ENCODE assay signal across 24 cellular contexts in genomic region chr9:109482391-109482916, GRCh38. TPM values are rescaled to one million over a fixed set of nuclear protein-coding genes. Genes with fewer than 3 reads are reported as not detected.
A peak's percentile ranks its signal among the peaks of the same experiment; 100 is the strongest.
DNase-seq lines count a peak whose midpoint lies in the region; ATAC-seq and TF ChIP-seq lines count a peak whose summit lies in the region.
"Had no signal": no experiment of that assay in that cellular context is flagged by ENCODE, and none has a peak within 500 bp of the region (broad histone marks: within the 10 kb centered on the region; RNA-seq: fewer than 3 reads in every experiment).

No MANE protein-coding gene starts in this region.

- in situ Hi-C loops in gastrocnemius medialis (cut with MboI; ENCODE audit: low sequenced_read_pairs in 4 of 4), result no loop called here

- peaks cover 30 to 35% of the 10 kb centered on the region in 2 donors for H3K4me1 ChIP-seq in gastrocnemius medialis
- H3K4me1 ChIP-seq: upper lobe of right lung had no signal

- H3K27me3 Mint-ChIP-seq in T-helper 1 cell treated with Interleukin-12 subunit alpha and Interleukin-12 subunit beta and Interleukin-4 antibody, amounts not matched to agents 30 μg/mL and 1 μg/mL, for 36 hours (ENCODE audit: low read depth), result peaks cover 8% of the 10 kb centered on the region

- H3K4me1 Mint-ChIP-seq in T-helper 1 cell treated with Interleukin-12 subunit alpha and Interleukin-12 subunit beta and Interleukin-4 antibody, amounts not matched to agents 30 μg/mL and 1 μg/mL, for 36 hours (ENCODE audit: low read depth), result peaks cover 23% of the 10 kb centered on the region

- TF ChIP-seq POLR2A in gastrocnemius medialis (IDR thresholded peaks at IDR 0.05), result no peak

- H3K27ac ChIP-seq in RWPE1 (peak overlapping the region; percentile 24), gastrocnemius medialis (peak overlapping the region in 3 of 4 donors; percentile 39 to 62 (median 51))
- H3K27ac ChIP-seq: upper lobe of right lung had no signal

- POLR2A ChIA-PET in RWPE1 (lab: Yijun Ruan, JAX; ENCODE audit: low non-redundant PET), result no interaction called here

- no peak for ATAC-seq in gastrocnemius medialis
- no peak for ATAC-seq in HG02678 (IDR thresholded peaks at IDR 0.05; ENCODE audit: unreplicated experiment)
- ATAC-seq in HG02763 (IDR thresholded peaks at IDR 0.05; ENCODE audit: unreplicated experiment), result no peak
- ATAC-seq in HG03439 (IDR thresholded peaks at IDR 0.05; ENCODE audit: unreplicated experiment), result no peak
- ATAC-seq: right cardiac atrium, Right ventricle myocardium inferior, upper lobe of right lung had no signal

- DNase-seq in T-helper 1 cell (no peak), RWPE1 (ENCODE audit: low spot score) (no peak), fibroblast of villous mesenchyme (ENCODE audit: low read depth) (no peak), gastrocnemius medialis (no peak)
- DNase-seq: 8988T; activated CD4-positive, CD25-positive, alpha-beta regulatory T cell treated with anti-CD3 and anti-CD28 coated beads, Interleukin-2, amount 50 U/mL, for 72 hours; activated naive CD4-positive, alpha-beta T cell treated with Interleukin-2 at 50 U/mL for 16 hours; activated T-cell treated with anti-CD3 and anti-CD28 coated beads, Interleukin-2, amount 50 U/mL, for 1 hour; anterior cingulate cortex; erythroblast; GOT3; MM.1S; NCI-H1694; NCI-H2171 treated with DMSO at 0.1 percent for 48 hours; occipital lobe; right cardiac atrium; stimulated activated CD4-positive, alpha-beta T cell treated with anti-CD3 and anti-CD28 coated beads, Interleukin-15, amount 100 ng/mL, for 24 hours; upper lobe of right lung had no signal

- no peaks in the 10 kb centered on the region for H3K9me3 ChIP-seq in gastrocnemius medialis
- H3K9me3 ChIP-seq: upper lobe of right lung had no signal

- TF ChIP-seq CTCF in RWPE1 (conservative IDR thresholded peaks at IDR 0.05; ENCODE audit: low read depth), result no peak
- peak; percentile 2 for TF ChIP-seq CTCF in fibroblast of villous mesenchyme (IDR thresholded peaks at IDR 0.05; ENCODE audit: insufficient read depth, low read depth, low read length)
- no peak for TF ChIP-seq CTCF in gastrocnemius medialis (IDR thresholded peaks at IDR 0.05 in 4 of 5, conservative IDR thresholded peaks at IDR 0.05 in 1 of 5)

- no peaks in the 10 kb centered on the region for H3K36me3 Mint-ChIP-seq in T-helper 1 cell treated with Interleukin-12 subunit alpha and Interleukin-12 subunit beta and Interleukin-4 antibody, amounts not matched to agents 30 μg/mL and 1 μg/mL, for 36 hours (ENCODE audit: low read depth)
- H3K36me3 Mint-ChIP-seq: memory B cell had no signal

- no peaks in the 10 kb centered on the region for H3K36me3 ChIP-seq in gastrocnemius medialis
- H3K36me3 ChIP-seq: upper lobe of right lung had no signal

- intact Hi-C loops in gastrocnemius medialis (cut with DNase I; ENCODE audit: low total_unique reads), result no loop called here

- H3K9me3 Mint-ChIP-seq in T-helper 1 cell treated with Interleukin-12 subunit alpha and Interleukin-12 subunit beta and Interleukin-4 antibody, amounts not matched to agents 30 μg/mL and 1 μg/mL, for 36 hours, result no peaks in the 10 kb centered on the region
- H3K9me3 Mint-ChIP-seq: memory B cell had no signal

- no peak overlapping the region for H3K4me3 Mint-ChIP-seq in T-helper 1 cell treated with Interleukin-12 subunit alpha and Interleukin-12 subunit beta and Interleukin-4 antibody, amounts not matched to agents 30 μg/mL and 1 μg/mL, for 36 hours
- H3K4me3 Mint-ChIP-seq: memory B cell had no signal

- CTCF ChIA-PET in RWPE1 (lab: Yijun Ruan, JAX), result interaction anchor here (0.6 to 1.1 kb wide), 4 partner anchors 12 to 449 kb away, joined by 3 to 5 read pairs (median 4); no protein-coding TSS in a partner anchor

- peak overlapping the region; percentile 74 for H3K27ac Mint-ChIP-seq in T-helper 1 cell treated with Interleukin-12 subunit alpha and Interleukin-12 subunit beta and Interleukin-4 antibody, amounts not matched to agents 30 μg/mL and 1 μg/mL, for 36 hours
- H3K27ac Mint-ChIP-seq: memory B cell had no signal

- H3K4me3 ChIP-seq in fibroblast of villous mesenchyme (ENCODE audit: low read depth, low read length) (no peak overlapping the region), gastrocnemius medialis (no peak overlapping the region)
- H3K4me3 ChIP-seq: upper lobe of right lung had no signal

- no peaks in the 10 kb centered on the region for H3K27me3 ChIP-seq in gastrocnemius medialis
- H3K27me3 ChIP-seq: upper lobe of right lung had no signal

RNA-seq across cellular contexts. Expression of gene PTPN3, which starts 15.7 kb away (rescaled TPM):
- total RNA-seq in fibroblast of villous mesenchyme (under 0.01 TPM in 2 replicates), gastrocnemius medialis (100 to 1,000 TPM in 2 of 4 donors, 10 to 100 TPM in 2; 15.6 to 305 (median 82.2) TPM)

Comparison
In these comparisons a context has a peak if more than half of its experiments do, and no peak if none do; other contexts are left out.
1. RNA of gene PTPN3, which starts 15.7 kb away (total RNA-seq): 15.6 to 305 TPM in gastrocnemius medialis; under 0.01 TPM in fibroblast of villous mesenchyme; every median in the first group is over 10 times any median in the second.